11 cellular contexts compared by ENCODE assay signal in the genomic region with DNA sequence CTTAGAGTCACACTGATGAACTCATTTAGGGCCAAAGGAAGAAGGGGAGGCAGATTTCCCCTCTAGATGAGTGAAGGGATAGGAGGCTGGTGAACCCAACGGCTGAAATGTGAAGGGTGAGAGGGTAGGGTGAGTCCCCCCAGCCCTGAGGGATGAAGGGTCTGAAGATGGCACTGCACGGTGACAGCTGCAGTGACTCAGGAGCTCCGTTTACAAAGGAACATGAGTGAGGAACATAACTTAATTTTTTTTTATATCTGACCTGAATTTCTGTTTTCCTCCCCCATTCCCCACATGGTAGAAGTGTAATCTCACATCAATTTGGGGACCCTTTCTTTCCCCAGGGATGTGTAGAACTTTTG. TPM values are rescaled to one million over a fixed set of nuclear protein-coding genes. Genes with fewer than 3 reads are reported as not detected.
DNase-seq lines count a peak whose midpoint lies in the region; ATAC-seq and TF ChIP-seq lines count a peak whose summit lies in the region.
"Had no signal": no experiment of that assay in that cellular context is flagged by ENCODE, and none has a peak within 500 bp of the region (broad histone marks: within the 10 kb centered on the region; RNA-seq: fewer than 3 reads in every experiment).

No MANE protein-coding gene starts in this region.

- intact Hi-C loops in HCT116 (cut with micrococcal nuclease) = no loop called here

- CTCF ChIA-PET in HCT116 (lab: Charles Lee) = interaction anchor here (1.3 to 1.5 kb wide), 2 partner anchors 14 to 294 kb away, joined by 4 to 7 read pairs; partner anchors contain the start of genes MAN2C1 and SNX33

- H3K9me3 ChIP-seq in HCT116 (ENCODE audit: control insufficient read depth in 1 of 2, insufficient read depth in 1 of 2, low read depth in 1 of 2, low read length in 2 of 2) (no peaks in the 10 kb centered on the region), mesenchymal stem cell (ENCODE audit: control insufficient read depth, low read length) (no peaks in the 10 kb centered on the region), stomach smooth muscle (ENCODE audit: control insufficient read depth in 2 of 2, low read length in 2 of 2) (no peaks in the 10 kb centered on the region)

- no peak for TF ChIP-seq RAD21 in HCT116 (IDR thresholded peaks at IDR 0.05; ENCODE audit: low read depth)

- H3K14ac ChIP-seq in mesenchymal stem cell (ENCODE audit: low read length in 2 of 2) = peak overlapping the region in 1 of 2 experiments; percentile 66

- WGBS in mesenchymal stem cell = 51% methylated on average over 2 of the region's 3 CpGs

- H3K9me2 ChIP-seq in HCT116 (ENCODE audit: insufficient read depth) = no peaks in the 10 kb centered on the region

- H2AFZ ChIP-seq in HCT116 (ENCODE audit: low read depth, low read length, poor library complexity, severe bottlenecking) (no peak overlapping the region), mesenchymal stem cell (ENCODE audit: low read depth, low read length) (no peak overlapping the region)

- no peak for TF ChIP-seq POLR2A in HCT116 (IDR thresholded peaks at IDR 0.05; ENCODE audit: borderline replicate concordance, extremely low read depth, insufficient read depth, insufficient read length)

- DNase-seq in HCT116 (ENCODE audit: low read depth, low spot score) (no peak), caudate nucleus (lab: John Stamatoyannopoulos, UW) (no peak), mesenchymal stem cell (no peak), EL (no peak), retina (no peak)
- no peak for DNase-seq in activated effector memory CD4-positive, alpha-beta T cell treated with Interleukin-2 at 50 U/mL for 16 hours
- DNase-seq: activated CD4-positive, alpha-beta memory T cell treated with anti-CD3 and anti-CD28 coated beads, Interleukin-2, amount 10 ng/mL, durations not matched to agents 7 days and 5 days; Karpas-422 had no signal

- H3K36me3 ChIP-seq in HCT116 (ENCODE audit: control insufficient read depth in 1 of 2, insufficient read depth in 2 of 2, low read length in 2 of 2) = peaks cover 0 to 2% of the 10 kb centered on the region in 2 experiments; a peak in 1 of 4 replicates
- peaks cover 49 to 57% of the 10 kb centered on the region in 2 experiments for H3K36me3 ChIP-seq in mesenchymal stem cell (ENCODE audit: control insufficient read depth in 1 of 2, insufficient read depth in 2 of 2, low read depth in 1 of 2, low read length in 2 of 2)
- peaks cover 22 to 24% of the 10 kb centered on the region in 2 donors for H3K36me3 ChIP-seq in stomach smooth muscle (ENCODE audit: control insufficient read depth in 2 of 2, insufficient read depth in 2 of 2, low read length in 2 of 2)

- H3K23ac ChIP-seq in mesenchymal stem cell (ENCODE audit: low read length in 2 of 2) = no peak overlapping the region

- no peak for TF ChIP-seq CTCF in HCT116 (IDR thresholded peaks at IDR 0.05 in 2 of 3, conservative IDR thresholded peaks at IDR 0.05 in 1 of 3; ENCODE audit: borderline replicate concordance in 1 of 3, insufficient read depth in 1 of 3, low read depth in 2 of 3, low read length in 2 of 3)

- ATAC-seq in HCT116 (no peak), GM21360 (IDR thresholded peaks at IDR 0.05; ENCODE audit: unreplicated experiment) (no peak)
- ATAC-seq: activated naive CD4-positive, alpha-beta T cell treated with anti-CD3 and anti-CD28 coated beads, Interleukin-2, amount 50 U/mL, for 72 hours had no signal

- POLR2A ChIA-PET in HCT116 (lab: Charles Lee) = interaction anchor here (0.7 to 1.9 kb wide), 4 partner anchors 9 to 294 kb away, joined by 4 to 8 read pairs (median 6); partner anchors contain the start of genes MAN2C1, SIN3A and SNX33

- H2BK120ac ChIP-seq in mesenchymal stem cell (ENCODE audit: low read depth, low read length) = peak overlapping the region; percentile 88

- 0 out of 4 replicates have a peak overlapping the region, but pooled peaks of 1 of the 2 experiments have one; percentile 3 for H3K4me3 ChIP-seq in HCT116 (replicated peaks in 1 of 2; ENCODE audit: low read depth in 1 of 2, low read length in 2 of 2)
- H3K4me3 ChIP-seq in mesenchymal stem cell (ENCODE audit: insufficient read depth in 1 of 2, low read depth in 1 of 2, low read length in 2 of 2) = peak overlapping the region in 1 of 2 experiments; percentile 53
- peak overlapping the region; percentile 0 to 52 for H3K4me3 ChIP-seq in stomach smooth muscle (ENCODE audit: low read length in 2 of 2)

- H3K27ac ChIP-seq in HCT116 (ENCODE audit: low read depth, low read length) = peak overlapping the region; percentile 64
- H3K27ac ChIP-seq in caudate nucleus (ENCODE audit: low read depth, low read length) = peak overlapping the region; percentile 18
- H3K27ac ChIP-seq in mesenchymal stem cell (ENCODE audit: low read length, poor library complexity, severe bottlenecking) = peak overlapping the region; percentile 93
- H3K27ac ChIP-seq in stomach smooth muscle (ENCODE audit: low read length) = peak overlapping the region; percentile 93

- H3K79me1 ChIP-seq in mesenchymal stem cell (replicated peaks; ENCODE audit: low read length, poor library complexity, severe bottlenecking) = peaks cover 36% of the 10 kb centered on the region

- H3K4ac ChIP-seq in mesenchymal stem cell (ENCODE audit: low read depth in 1 of 2, low read length in 2 of 2) = peak overlapping the region; percentile 55 to 75

- H2BK5ac ChIP-seq in mesenchymal stem cell (ENCODE audit: low read depth, low read length, poor library complexity, severe bottlenecking) = peak overlapping the region; percentile 89

- peak overlapping the region; percentile 74 for H4K91ac ChIP-seq in mesenchymal stem cell (ENCODE audit: low read length)

- H3K27me3 ChIP-seq in HCT116 (ENCODE audit: insufficient read depth, low read length) = no peaks in the 10 kb centered on the region
- H3K27me3 ChIP-seq in mesenchymal stem cell (ENCODE audit: control insufficient read depth in 1 of 2, insufficient read depth in 1 of 2, low read length in 2 of 2) = no peaks in the 10 kb centered on the region
- no peaks in the 10 kb centered on the region for H3K27me3 ChIP-seq in stomach smooth muscle (ENCODE audit: control insufficient read depth in 1 of 2, insufficient read depth in 2 of 2, low read length in 2 of 2)

- no peaks in the 10 kb centered on the region for H3K79me2 ChIP-seq in HCT116 (ENCODE audit: insufficient read depth, low read length)

- H3K4me2 ChIP-seq in HCT116 (ENCODE audit: low read length) (peak overlapping the region; percentile 63), mesenchymal stem cell (ENCODE audit: low read length, poor library complexity, severe bottlenecking) (no peak overlapping the region)

- no peaks in the 10 kb centered on the region for H4K20me1 ChIP-seq in HCT116 (ENCODE audit: insufficient read depth)

- H2AK5ac ChIP-seq in mesenchymal stem cell (ENCODE audit: low read length, severe bottlenecking) = peak overlapping the region; percentile 70

- peak overlapping the region; percentile 79 to 81 for H3K18ac ChIP-seq in mesenchymal stem cell (ENCODE audit: low read depth in 1 of 2, low read length in 2 of 2)

- RAD21 ChIA-PET in HCT116 (lab: Charles Lee; ENCODE audit: low non-redundant PET in 1 of 2, low total read pairs in 2 of 2, uncharacterized antibody in 2 of 2, unreplicated experiment in 2 of 2) = no interaction called here

- peak overlapping the region; percentile 71 for H4K8ac ChIP-seq in mesenchymal stem cell (ENCODE audit: low read length)

- H2BK15ac ChIP-seq in mesenchymal stem cell (ENCODE audit: low read depth, poor library complexity, severe bottlenecking) = peak overlapping the region; percentile 55

- H2BK12ac ChIP-seq in mesenchymal stem cell (ENCODE audit: low read length in 2 of 2) = peak overlapping the region; percentile 33 to 71

- BruUV-seq in HCT116 (replicated peaks; lab: Mats Ljungman, UMichigan) = no TSS peak

- H3K4me1 ChIP-seq in HCT116 (ENCODE audit: control insufficient read depth in 1 of 2, insufficient read depth in 2 of 2, low read length in 2 of 2) = peaks cover 32 to 60% of the 10 kb centered on the region in 2 experiments
- peaks cover 42% of the 10 kb centered on the region for H3K4me1 ChIP-seq in mesenchymal stem cell (ENCODE audit: control insufficient read depth, insufficient read depth, low read depth, low read length)
- peaks cover 45% of the 10 kb centered on the region for H3K4me1 ChIP-seq in stomach smooth muscle (ENCODE audit: control insufficient read depth, insufficient read depth, low read length)

- H3K9ac ChIP-seq in HCT116 (ENCODE audit: low read length) = peak overlapping the region; percentile 68
- H3K9ac ChIP-seq in mesenchymal stem cell (ENCODE audit: low read length) = peak overlapping the region; percentile 91
- H3K9ac ChIP-seq in stomach smooth muscle (ENCODE audit: low read length in 2 of 2) = peak overlapping the region; percentile 32 to 72

TF ChIP-seq in HCT116, 20 proteins besides CTCF, POLR2A, EP300 and RAD21:
- TF ChIP-seq POLR2AphosphoS5 (IDR thresholded peaks at IDR 0.05; ENCODE audit: low read depth, low read length) (0 out of 2 replicates have a peak, but pooled peaks have one; percentile 1), CEBPB (IDR thresholded peaks at IDR 0.05; ENCODE audit: low read depth) (no peak), ELF1 (IDR thresholded peaks at IDR 0.05; ENCODE audit: borderline replicate concordance, low read depth) (no peak), EGR1 (IDR thresholded peaks at IDR 0.05; ENCODE audit: low read depth) (no peak)
- TF ChIP-seq, protein P1, sequence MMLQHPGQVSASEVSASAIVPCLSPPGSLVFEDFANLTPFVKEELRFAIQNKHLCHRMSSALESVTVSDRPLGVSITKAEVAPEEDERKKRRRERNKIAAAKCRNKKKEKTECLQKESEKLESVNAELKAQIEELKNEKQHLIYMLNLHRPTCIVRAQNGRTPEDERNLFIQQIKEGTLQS (IDR thresholded peaks at IDR 0.05) = no peak

RNA-seq across cellular contexts. Expression of gene SNX33, which starts 14.0 kb away (rescaled TPM):
- total RNA-seq in HCT116 (2021; ENCODE audit: unreplicated experiment) = 8.3 TPM
- 16.0 and 17.6 TPM in 2 replicates for polyA plus RNA-seq in HCT116 (2012)
- 23.0 TPM for polyA plus RNA-seq in mesenchymal stem cell (2013, experiment 1 of 2)
- polyA plus RNA-seq in mesenchymal stem cell (2013, experiment 2 of 2) = 22.6 TPM

RNA-seq across cellular contexts. Expression of gene IMP3, which starts 21.7 kb away (rescaled TPM):
- total RNA-seq in HCT116 (2021; ENCODE audit: unreplicated experiment) = 79.9 TPM
- 68.6 and 78.4 TPM in 2 replicates for polyA plus RNA-seq in HCT116 (2012)
- 49.0 TPM for polyA plus RNA-seq in mesenchymal stem cell (2013, experiment 1 of 2)
- 48.8 TPM for polyA plus RNA-seq in mesenchymal stem cell (2013, experiment 2 of 2)

RNA-seq across cellular contexts. Expression of gene SNUPN, which starts 36.2 kb away (rescaled TPM):
- total RNA-seq in HCT116 (2021; ENCODE audit: unreplicated experiment) = 29.8 TPM
- 20.1 and 28.7 TPM in 2 replicates for polyA plus RNA-seq in HCT116 (2012)
- 21.7 TPM for polyA plus RNA-seq in mesenchymal stem cell (2013, experiment 1 of 2)
- 20.5 TPM for polyA plus RNA-seq in mesenchymal stem cell (2013, experiment 2 of 2)

RNA-seq across cellular contexts. Expression of gene CSPG4, which starts 50.9 kb away (rescaled TPM):
- 18.1 TPM for total RNA-seq in HCT116 (2021; ENCODE audit: unreplicated experiment)
- polyA plus RNA-seq in HCT116 (2012) = 17.8 and 20.2 TPM in 2 replicates
- 12.4 TPM for polyA plus RNA-seq in mesenchymal stem cell (2013, experiment 1 of 2)
- polyA plus RNA-seq in mesenchymal stem cell (2013, experiment 2 of 2) = 11.3 TPM
- total RNA-seq: activated CD4-positive, alpha-beta memory T cell treated with anti-CD3 and anti-CD28 coated beads, Interleukin-2, amount 10 ng/mL, durations not matched to agents 7 days and 5 days; activated naive CD4-positive, alpha-beta T cell treated with anti-CD3 and anti-CD28 coated beads, Interleukin-2, amount 50 U/mL, for 72 hours had no signal

Comparison
In these comparisons a context has a peak if more than half of its experiments do, and no peak if none do; other contexts are left out.
1. H3K27ac ChIP-seq: peak in every context shown above with its lines; median percentile 93 in mesenchymal stem cell; 93 in stomach smooth muscle; 64 in HCT116; 18 in caudate nucleus.